Comparison of ENCODE assay signal across 1 cellular context in genomic region chr15:45347033-45347432, GRCh38.
TF ChIP-seq lines count a peak whose summit lies in the region.

No MANE protein-coding gene starts in this region.

TF ChIP-seq in GM23338, 12 proteins besides CTCF, POLR2A, EP300 and RAD21 (continued from another document):
- no peak for TF ChIP-seq ZNF462 (CRISPR knock-in tag; IDR thresholded peaks at IDR 0.05)
- no peak for TF ChIP-seq EZH2 (IDR thresholded peaks at IDR 0.05; ENCODE audit: low read depth, unreplicated experiment)
- no peak for TF ChIP-seq ETS1 (IDR thresholded peaks at IDR 0.05)
- TF ChIP-seq NANOG (IDR thresholded peaks at IDR 0.05; ENCODE audit: borderline replicate concordance) = no peak
- no peak for TF ChIP-seq CREB1 (CRISPR knock-in tag; IDR thresholded peaks at IDR 0.05; ENCODE audit: low read depth)
- no peak for TF ChIP-seq REST (IDR thresholded peaks at IDR 0.05; ENCODE audit: unreplicated experiment)
- no peak for TF ChIP-seq JUNB (IDR thresholded peaks at IDR 0.05; ENCODE audit: unreplicated experiment)
